16 cellular contexts compared by ENCODE assay signal in genomic region chr10:109393425-109393824, GRCh38.
DNase-seq lines count a peak whose midpoint lies in the region; ATAC-seq and TF ChIP-seq lines count a peak whose summit lies in the region.
"Had no signal": no experiment of that assay in that cellular context is flagged by ENCODE, and none has a peak within 500 bp of the region (broad histone marks: within the 10 kb centered on the region; RNA-seq: fewer than 3 reads in every experiment).

No MANE protein-coding gene starts in this region.

- H2AFZ ChIP-seq in H9 (ENCODE audit: low read length) (no peak overlapping the region), neural progenitor cell (replicated peaks) (no peak overlapping the region)

- H3K9ac ChIP-seq in H9 (ENCODE audit: extremely low read depth, insufficient read length, low read length) (no peak overlapping the region), SK-N-MC (ENCODE audit: insufficient read length) (no peak overlapping the region), neural progenitor cell (no peak overlapping the region)

- H3K4me3 Mint-ChIP-seq in H9 (no peak overlapping the region), neural progenitor cell (no peak overlapping the region)
- H3K4me3 Mint-ChIP-seq: HFFc6 had no signal

- no CpG with 5 or more reads among the region's 3 CpGs for WGBS in H9 (ENCODE audit: extremely low coverage, insufficient read length, low lambda C conversion rate)

- H3K23me2 ChIP-seq in H9 (ENCODE audit: insufficient read length, low read depth, low read length, poor library complexity, severe bottlenecking): no peaks in the 10 kb centered on the region

- no peak overlapping the region for H2BK12ac ChIP-seq in H9 (ENCODE audit: insufficient read length, low read depth, low read length)

- H3K27me3 Mint-ChIP-seq in H9 (ENCODE audit: low read depth): peaks cover 19% of the 10 kb centered on the region
- H3K27me3 Mint-ChIP-seq in neural progenitor cell (ENCODE audit: insufficient read depth, low read depth): peaks cover 4% of the 10 kb centered on the region

- H3K36me3 ChIP-seq in SK-N-MC (ENCODE audit: insufficient read depth, low read length): no peaks in the 10 kb centered on the region
- no peaks in the 10 kb centered on the region for H3K36me3 ChIP-seq in neural progenitor cell

- no peak for ATAC-seq in GM18519 (IDR thresholded peaks at IDR 0.05; ENCODE audit: low FRiP score, unreplicated experiment)
- ATAC-seq: A549 had no signal

- no peak overlapping the region for H3K14ac ChIP-seq in H9 (ENCODE audit: insufficient read depth, low read length)

- H4K20me1 ChIP-seq in H9 (ENCODE audit: control insufficient read depth, insufficient read depth, insufficient read length): no peaks in the 10 kb centered on the region
- H4K20me1 ChIP-seq in neural progenitor cell (ENCODE audit: low read depth): no peaks in the 10 kb centered on the region

- H2BK20ac ChIP-seq in H9 (ENCODE audit: low read depth, low read length, poor library complexity, severe bottlenecking): no peak overlapping the region

- H2AK5ac ChIP-seq in H9 (ENCODE audit: insufficient read length, low read length): no peak overlapping the region

- H2BK120ac ChIP-seq in H9 (ENCODE audit: low read depth, low read length, poor library complexity, severe bottlenecking): no peak overlapping the region

- H3K23ac ChIP-seq in H9 (ENCODE audit: insufficient read length, low read depth, low read length): no peak overlapping the region

- no peak overlapping the region for H4K8ac ChIP-seq in H9 (replicated peaks; ENCODE audit: insufficient read length, low read depth, low read length)

- H4K91ac ChIP-seq in H9 (ENCODE audit: insufficient read length, low read depth, low read length): no peak overlapping the region

- H3K4me2 ChIP-seq in H9 (ENCODE audit: insufficient read depth, insufficient read length, low read length) (no peak overlapping the region), neural progenitor cell (peak overlapping the region; percentile 57)
- H3K4me2 ChIP-seq: A549 had no signal

- H3K27me3 ChIP-seq in H9 (ENCODE audit: insufficient read depth, low read length) (no peaks in the 10 kb centered on the region), neural progenitor cell (no peaks in the 10 kb centered on the region)

- TF ChIP-seq CTCF in H9 (conservative IDR thresholded peaks at IDR 0.05): peak; percentile 10; the same call in 1 of the 3 replicates
- TF ChIP-seq CTCF in neural progenitor cell (IDR thresholded peaks at IDR 0.05): no peak

- no peak overlapping the region for H2BK15ac ChIP-seq in H9 (ENCODE audit: low read depth, low read length)

- H3K27ac ChIP-seq in H9 (ENCODE audit: insufficient read length, low read depth, low read length) (no peak overlapping the region), SK-N-MC (no peak overlapping the region), neural progenitor cell (no peak overlapping the region)
- H3K27ac ChIP-seq: A549, C4-2B had no signal

- peak overlapping the region in 2 of 3 experiments; percentile 5 to 29; a peak in 1 of 7 replicates for H3K27ac Mint-ChIP-seq in H9
- H3K27ac Mint-ChIP-seq in neural progenitor cell: no peak overlapping the region
- H3K27ac Mint-ChIP-seq: HFFc6 had no signal

- H3K4me1 ChIP-seq in H9 (ENCODE audit: insufficient read depth, low read length): no peaks in the 10 kb centered on the region
- H3K4me1 ChIP-seq in neural progenitor cell: peaks cover 27% of the 10 kb centered on the region
- H3K4me1 ChIP-seq: A549 had no signal

- H3K36me3 Mint-ChIP-seq in H9 (ENCODE audit: insufficient read depth in 1 of 3, low read depth in 3 of 3) (peaks cover 0 to 4% (median 0%) of the 10 kb centered on the region in 3 experiments; a peak in 2 of 7 replicates), neural progenitor cell (no peaks in the 10 kb centered on the region)

- H3T11ph ChIP-seq in H9 (ENCODE audit: low read length): no peak overlapping the region

- H3K79me1 ChIP-seq in H9 (ENCODE audit: insufficient read depth, low read depth, low read length, poor library complexity, severe bottlenecking): no peaks in the 10 kb centered on the region

- H3K18ac ChIP-seq in H9 (ENCODE audit: insufficient read length, low read depth, low read length): no peak overlapping the region

- H3K9me3 ChIP-seq in H9 (ENCODE audit: control insufficient read depth, low read depth, low read length) (no peaks in the 10 kb centered on the region), SK-N-MC (ENCODE audit: low read depth, low read length) (no peaks in the 10 kb centered on the region), neural progenitor cell (ENCODE audit: low read depth) (no peaks in the 10 kb centered on the region)
- H3K9me3 ChIP-seq: A549 had no signal

- peaks cover 28 to 32% of the 10 kb centered on the region in 2 experiments for H3K4me1 Mint-ChIP-seq in H9
- H3K4me1 Mint-ChIP-seq in neural progenitor cell: peaks cover 6% of the 10 kb centered on the region

- H3K56ac ChIP-seq in H9 (ENCODE audit: insufficient read length, low read depth, low read length): no peak overlapping the region

- DNase-seq in H9 (peak; percentile 57), SK-N-MC (ENCODE audit: low read depth, low spot score) (peak; percentile 16), iPS DF 19.7 (ENCODE audit: low read depth, low spot score) (peak; percentile 12), neural progenitor cell (ENCODE audit: low spot score) (peak; percentile 75), epidermal melanocyte (ENCODE audit: insufficient read length, low spot score) (no peak), GF-D8 (lab: John Stamatoyannopoulos, UW) (no peak), NCI-H446 (lab: John Stamatoyannopoulos, UW) (no peak)
- DNase-seq: DMS 273 treated with DMSO at 0.1 percent for 48 hours, HFFc6, NCI-H1092, NCI-H2081 treated with DMSO at 0.1 percent for 48 hours, NCI-H510A treated with DMSO at 0.1 percent for 48 hours, SHP77 had no signal

- no peak overlapping the region for H3K4ac ChIP-seq in H9 (ENCODE audit: low read depth, low read length)

- H3K9me3 Mint-ChIP-seq in H9 (peaks cover 3 to 9% of the 10 kb centered on the region in 2 experiments; a peak in 3 of 5 replicates), neural progenitor cell (peaks cover 19% of the 10 kb centered on the region)
- H3K9me3 Mint-ChIP-seq: HFFc6 had no signal

- H3K79me2 ChIP-seq in H9 (ENCODE audit: insufficient read depth, low read length) (no peaks in the 10 kb centered on the region), neural progenitor cell (ENCODE audit: low read depth) (no peaks in the 10 kb centered on the region)

- H4K5ac ChIP-seq in H9 (ENCODE audit: insufficient read length, low read depth, low read length): no peak overlapping the region

- H3F3A ChIP-seq in neural progenitor cell (ENCODE audit: low read depth): peaks cover 16% of the 10 kb centered on the region

- H3K4me3 ChIP-seq in SK-N-MC: no peak overlapping the region
- no peak overlapping the region for H3K4me3 ChIP-seq in neural progenitor cell
- H3K4me3 ChIP-seq: A549 had no signal

- H2BK5ac ChIP-seq in H9 (ENCODE audit: insufficient read length, low read length): no peak overlapping the region

Comparison
In these comparisons a context has a peak if more than half of its experiments do, and no peak if none do; other contexts are left out.
1. DNase-seq: peak in H9 (single experiment), SK-N-MC (single experiment), iPS DF 19.7 (single experiment) and neural progenitor cell (single experiment); none in epidermal melanocyte (single experiment), GF-D8 (single experiment) and NCI-H446 (0 of 2).